ENCODE assay signal across 19 cellular contexts in genomic region chr9:125415583-125416443, GRCh38.
DNase-seq lines count a peak whose midpoint lies in the region; ATAC-seq and TF ChIP-seq lines count a peak whose summit lies in the region.
"Had no signal": no experiment of that assay in that cellular context is flagged by ENCODE, and none has a peak within 500 bp of the region (broad histone marks: within the 10 kb centered on the region; RNA-seq: fewer than 3 reads in every experiment).

No MANE protein-coding gene starts in this region.

- TF ChIP-seq CTCF in AG04450 (IDR thresholded peaks at IDR 0.05; ENCODE audit: low read depth, low read length) (0 out of 2 replicates have a peak, but pooled peaks have one; percentile 6), cardiac fibroblast (IDR thresholded peaks at IDR 0.05; ENCODE audit: low read depth, low read length) (peak; percentile 30), mesothelial cell of epicardium (IDR thresholded peaks at IDR 0.05; ENCODE audit: unreplicated experiment) (no peak)

- no peak overlapping the region for H3K27ac ChIP-seq in AG04450 (ENCODE audit: low read depth, low read length)
- H3K27ac ChIP-seq: BLaER1 treated with 17β-estradiol and CSF1 and Interleukin-3, amounts not matched to agents 10 nM and 100 nM had no signal

- H3K9me3 Mint-ChIP-seq in mesothelial cell of epicardium = no peaks in the 10 kb centered on the region
- no peaks in the 10 kb centered on the region for H3K9me3 Mint-ChIP-seq in stimulated activated effector memory CD8-positive, alpha-beta T cell treated with anti-CD3 and anti-CD28 coated beads, Interleukin-12 subunit alpha, Interleukin-12 subunit beta, amount 100 ng/mL, for 72 hours
- H3K9me3 Mint-ChIP-seq: CD8-positive, alpha-beta T cell had no signal

- CTCF ChIA-PET in AG04450 (lab: Charles Lee) = interaction anchor here (0.5 to 1.6 kb wide), 3 partner anchors 8 to 143 kb away, joined by 3 to 4 read pairs (median 4); no protein-coding TSS in a partner anchor

- DNase-seq in AG04450 (ENCODE audit: low read depth, low spot score) = no peak
- no peak for DNase-seq in cardiac fibroblast (ENCODE audit: low read depth in 2 of 2)
- no peak for DNase-seq in mesothelial cell of epicardium (ENCODE audit: low spot score in 2 of 2, unreplicated experiment in 2 of 2)
- no peak for DNase-seq in stimulated activated effector memory CD8-positive, alpha-beta T cell treated with anti-CD3 and anti-CD28 coated beads, Interleukin-12 subunit alpha, Interleukin-12 subunit beta, amount 100 ng/mL, for 72 hours (ENCODE audit: low spot score in 2 of 2)
- DNase-seq in T-helper 2 cell = no peak
- no peak for DNase-seq in NCI-H187 (lab: John Stamatoyannopoulos, UW)
- DNase-seq in cerebellar nuclear complex (lab: John Stamatoyannopoulos, UW) = no peak
- DNase-seq: Calu3; CD8-positive, alpha-beta T cell; GF-D8; KBM-7; MV-4-11; NCI-H1694 treated with DMSO at 0.1 percent for 48 hours; NCI-H2107; NCI-H226; NCI-H524 treated with DMSO at 0.1 percent for 48 hours had no signal

- H3K4me3 Mint-ChIP-seq in mesothelial cell of epicardium = no peak overlapping the region
- H3K4me3 Mint-ChIP-seq in stimulated activated effector memory CD8-positive, alpha-beta T cell treated with anti-CD3 and anti-CD28 coated beads, Interleukin-12 subunit alpha, Interleukin-12 subunit beta, amount 100 ng/mL, for 72 hours = no peak overlapping the region
- H3K4me3 Mint-ChIP-seq: CD8-positive, alpha-beta T cell had no signal

- H3K36me3 Mint-ChIP-seq in mesothelial cell of epicardium = no peaks in the 10 kb centered on the region
- no peaks in the 10 kb centered on the region for H3K36me3 Mint-ChIP-seq in stimulated activated effector memory CD8-positive, alpha-beta T cell treated with anti-CD3 and anti-CD28 coated beads, Interleukin-12 subunit alpha, Interleukin-12 subunit beta, amount 100 ng/mL, for 72 hours
- H3K36me3 Mint-ChIP-seq: CD8-positive, alpha-beta T cell had no signal

- peak overlapping the region; percentile 41 for H3K27ac Mint-ChIP-seq in mesothelial cell of epicardium
- H3K27ac Mint-ChIP-seq in stimulated activated effector memory CD8-positive, alpha-beta T cell treated with anti-CD3 and anti-CD28 coated beads, Interleukin-12 subunit alpha, Interleukin-12 subunit beta, amount 100 ng/mL, for 72 hours = no peak overlapping the region
- H3K27ac Mint-ChIP-seq: CD8-positive, alpha-beta T cell had no signal

- peaks cover 21% of the 10 kb centered on the region for H3K4me1 Mint-ChIP-seq in mesothelial cell of epicardium
- no peaks in the 10 kb centered on the region for H3K4me1 Mint-ChIP-seq in stimulated activated effector memory CD8-positive, alpha-beta T cell treated with anti-CD3 and anti-CD28 coated beads, Interleukin-12 subunit alpha, Interleukin-12 subunit beta, amount 100 ng/mL, for 72 hours

- no peak overlapping the region for H3K4me3 ChIP-seq in AG04450 (ENCODE audit: low read depth, low read length)
- no peak overlapping the region for H3K4me3 ChIP-seq in cardiac fibroblast (replicated peaks in 1 of 2; ENCODE audit: low read depth in 2 of 2, low read length in 2 of 2)
- H3K4me3 ChIP-seq: BLaER1 treated with 17β-estradiol and CSF1 and Interleukin-3, amounts not matched to agents 10 nM and 100 nM; GM12878 had no signal

- peak; percentile 31 for ATAC-seq in stimulated activated effector memory CD8-positive, alpha-beta T cell treated with anti-CD3 and anti-CD28 coated beads, Interleukin-12 subunit alpha, Interleukin-12 subunit beta, amount 100 ng/mL, for 72 hours
- ATAC-seq: CD8-positive, alpha-beta T cell; GM12878; Panc1 had no signal

- no peaks in the 10 kb centered on the region for H3K27me3 ChIP-seq in AG04450 (ENCODE audit: control insufficient read depth, insufficient read depth, low read length)
- H3K27me3 ChIP-seq: BLaER1 treated with 17β-estradiol and CSF1 and Interleukin-3, amounts not matched to agents 10 nM and 100 nM had no signal

- no peaks in the 10 kb centered on the region; the same call in 1 of the 2 replicates for H3K9me3 ChIP-seq in AG04450 (ENCODE audit: control insufficient read depth, insufficient read depth, low read length)
- H3K9me3 ChIP-seq: BLaER1 treated with 17β-estradiol and CSF1 and Interleukin-3, amounts not matched to agents 10 nM and 100 nM had no signal

- H3K27me3 Mint-ChIP-seq in mesothelial cell of epicardium (ENCODE audit: low read depth) = no peaks in the 10 kb centered on the region

- POLR2A ChIA-PET in AG04450 (lab: Yijun Ruan, JAX) = interaction anchor here (0.7 kb wide), 1 partner anchor 8 kb away, joined by 3 read pairs; no protein-coding TSS in a partner anchor
